In genomic region chr7:5509567-5510136, GRCh38 we compare ENCODE assay signal across 8 cellular contexts. TPM values are rescaled to one million over a fixed set of nuclear protein-coding genes. Genes with fewer than 3 reads are reported as not detected.
DNase-seq lines count a peak whose midpoint lies in the region; FAIRE-seq and TF ChIP-seq lines count a peak whose summit lies in the region.
"Not testable (repeated sequence)": the region's sequence is repeated elsewhere in the genome, so short reads cannot be mapped to it uniquely, and the experiment has no call there.

No MANE protein-coding gene starts in this region.

- not testable (repeated sequence) for H2AFZ ChIP-seq in H9 (ENCODE audit: low read length)

- TF ChIP-seq CTCF in Calu3 (IDR thresholded peaks at IDR 0.05; ENCODE audit: unreplicated experiment); H9 (conservative IDR thresholded peaks at IDR 0.05): not testable (repeated sequence)

- POLR2A ChIA-PET in activated CD4-positive, alpha-beta memory T cell treated with anti-CD3 and anti-CD28 coated beads, Interleukin-2, amount 10 ng/mL, durations not matched to agents 7 days and 5 days (lab: Charles Lee): interaction anchor here (1.3 kb wide), 1 partner anchor 13 kb away, joined by 4 read pairs; no protein-coding TSS in a partner anchor

- peak; percentile 68 for FAIRE-seq in RCC 7860 (lab: Jason Lieb, UNC)

- H3K18ac ChIP-seq in H9 (ENCODE audit: insufficient read length, low read depth, low read length): not testable (repeated sequence)

- H3K23me2 ChIP-seq in H9 (ENCODE audit: insufficient read length, low read depth, low read length, poor library complexity, severe bottlenecking): peaks cover 10% of the 10 kb centered on the region

- not testable (repeated sequence) for H3K4me2 ChIP-seq in H9 (ENCODE audit: insufficient read depth, insufficient read length, low read length)
- peak overlapping the region; percentile 54 for H3K4me2 ChIP-seq in skeletal muscle satellite cell (ENCODE audit: low read length)

- H4K91ac ChIP-seq in H9 (ENCODE audit: insufficient read length, low read depth, low read length): not testable (repeated sequence)

- not testable (repeated sequence) for H3K4ac ChIP-seq in H9 (ENCODE audit: low read depth, low read length)

- H2BK15ac ChIP-seq in H9 (ENCODE audit: low read depth, low read length): not testable (repeated sequence)

- not testable (repeated sequence) for H3K27me3 Mint-ChIP-seq in Calu3 (ENCODE audit: unreplicated experiment); H9 (ENCODE audit: low read depth); activated CD4-positive, alpha-beta memory T cell treated with anti-CD3 and anti-CD28 coated beads, Interleukin-2, amount 10 ng/mL, durations not matched to agents 7 days and 5 days; dendritic cell treated with granulocyte-macrophage colony-stimulating factor and Interleukin-4, amounts not matched to agents 40 ng/mL and 50 ng/mL, for 4 days

- not testable (repeated sequence) for H2BK12ac ChIP-seq in H9 (ENCODE audit: insufficient read length, low read depth, low read length)

- not testable (repeated sequence) for H3K56ac ChIP-seq in H9 (ENCODE audit: insufficient read length, low read depth, low read length)

- H3K79me1 ChIP-seq in H9 (ENCODE audit: insufficient read depth, low read depth, low read length, poor library complexity, severe bottlenecking): not testable (repeated sequence)

- H3T11ph ChIP-seq in H9 (ENCODE audit: low read length): not testable (repeated sequence)

- intact Hi-C loops in Calu3 (cut with micrococcal nuclease; ENCODE audit: unreplicated experiment); dendritic cell treated with granulocyte-macrophage colony-stimulating factor and Interleukin-4, amounts not matched to agents 40 ng/mL and 50 ng/mL, for 4 days (cut with micrococcal nuclease): not testable (repeated sequence)

- H3K27ac Mint-ChIP-seq in Calu3 (ENCODE audit: unreplicated experiment): peak overlapping the region; percentile 22
- peak overlapping the region in 2 of 3 experiments; percentile 39 to 72; a peak in 2 of 7 replicates for H3K27ac Mint-ChIP-seq in H9
- H3K27ac Mint-ChIP-seq in activated CD4-positive, alpha-beta memory T cell treated with anti-CD3 and anti-CD28 coated beads, Interleukin-2, amount 10 ng/mL, durations not matched to agents 7 days and 5 days: peak overlapping the region; percentile 26
- H3K27ac Mint-ChIP-seq in dendritic cell treated with granulocyte-macrophage colony-stimulating factor and Interleukin-4, amounts not matched to agents 40 ng/mL and 50 ng/mL, for 4 days: peak overlapping the region; percentile 45

- not testable (repeated sequence) for H2AK5ac ChIP-seq in H9 (ENCODE audit: insufficient read length, low read length)

- not testable (repeated sequence) for H4K8ac ChIP-seq in H9 (replicated peaks; ENCODE audit: insufficient read length, low read depth, low read length)

- peak overlapping the region; percentile 8 for H3K4me3 Mint-ChIP-seq in Calu3 (ENCODE audit: low read depth, unreplicated experiment)
- H3K4me3 Mint-ChIP-seq in H9: 0 out of 5 replicates have a peak overlapping the region, but pooled peaks of 1 of the 2 experiments have one; percentile 8
- not testable (repeated sequence) for H3K4me3 Mint-ChIP-seq in activated CD4-positive, alpha-beta memory T cell treated with anti-CD3 and anti-CD28 coated beads, Interleukin-2, amount 10 ng/mL, durations not matched to agents 7 days and 5 days; dendritic cell treated with granulocyte-macrophage colony-stimulating factor and Interleukin-4, amounts not matched to agents 40 ng/mL and 50 ng/mL, for 4 days

- not testable (repeated sequence) for H3K4me3 ChIP-seq in HUES6 (ENCODE audit: low read depth, low read length); skeletal muscle satellite cell (ENCODE audit: low read length)

- not testable (repeated sequence) for H4K5ac ChIP-seq in H9 (ENCODE audit: insufficient read length, low read depth, low read length)

- H3K9ac ChIP-seq in H9 (ENCODE audit: extremely low read depth, insufficient read length, low read length); skeletal muscle satellite cell (ENCODE audit: low read depth, low read length): not testable (repeated sequence)
- H3K9ac ChIP-seq in HUES6 (ENCODE audit: low read length): peak overlapping the region; percentile 26

- BruUV-seq in Calu3 (replicated peaks; lab: Mats Ljungman, UMichigan): not testable (repeated sequence)

- not testable (repeated sequence) for H2BK5ac ChIP-seq in H9 (ENCODE audit: insufficient read length, low read length)

- not testable (repeated sequence) for H4K20me1 ChIP-seq in H9 (ENCODE audit: control insufficient read depth, insufficient read depth, insufficient read length)

- H3K36me3 Mint-ChIP-seq in Calu3 (ENCODE audit: insufficient read depth, unreplicated experiment) (peaks cover 74% of the 10 kb centered on the region), H9 (ENCODE audit: insufficient read depth in 1 of 3, low read depth in 3 of 3) (peaks cover 11 to 15% (median 14%) of the 10 kb centered on the region in 3 experiments)
- H3K36me3 Mint-ChIP-seq in activated CD4-positive, alpha-beta memory T cell treated with anti-CD3 and anti-CD28 coated beads, Interleukin-2, amount 10 ng/mL, durations not matched to agents 7 days and 5 days (ENCODE audit: low read depth): peaks cover 17% of the 10 kb centered on the region
- H3K36me3 Mint-ChIP-seq in dendritic cell treated with granulocyte-macrophage colony-stimulating factor and Interleukin-4, amounts not matched to agents 40 ng/mL and 50 ng/mL, for 4 days (ENCODE audit: low read depth): peaks cover 29% of the 10 kb centered on the region

- not testable (repeated sequence) for H3K23ac ChIP-seq in H9 (ENCODE audit: insufficient read length, low read depth, low read length)

- H3K79me2 ChIP-seq in H9 (ENCODE audit: insufficient read depth, low read length): peaks cover 15% of the 10 kb centered on the region; the same call in 1 of the 2 replicates

- H3K36me3 ChIP-seq in HUES6 (ENCODE audit: control insufficient read depth, insufficient read depth, low read length): peaks cover 16% of the 10 kb centered on the region
- not testable (repeated sequence) for H3K36me3 ChIP-seq in skeletal muscle satellite cell (ENCODE audit: insufficient read depth, low read length)

- CTCF ChIA-PET in Calu3 (lab: Charles Lee): interaction anchor here (0.6 to 1.1 kb wide), 2 partner anchors 15 to 255 kb away, joined by 3 read pairs; no protein-coding TSS in a partner anchor
- CTCF ChIA-PET in activated CD4-positive, alpha-beta memory T cell treated with anti-CD3 and anti-CD28 coated beads, Interleukin-2, amount 10 ng/mL, durations not matched to agents 7 days and 5 days (lab: Charles Lee): interaction anchor here (0.6 to 0.7 kb wide), 3 partner anchors 15 to 120 kb away, joined by 3 read pairs; no protein-coding TSS in a partner anchor

- not testable (repeated sequence) for H3K4me1 ChIP-seq in H9 (ENCODE audit: insufficient read depth, low read length); HUES6 (ENCODE audit: control insufficient read depth, insufficient read depth, low read length)
- peaks cover 25% of the 10 kb centered on the region for H3K4me1 ChIP-seq in skeletal muscle satellite cell (ENCODE audit: control insufficient read depth, insufficient read depth, low read length)

- H3K9me3 ChIP-seq in H9 (ENCODE audit: control insufficient read depth, low read depth, low read length); HUES6 (ENCODE audit: control insufficient read depth, insufficient read depth, low read depth, low read length); skeletal muscle satellite cell (replicated peaks; ENCODE audit: low read length): not testable (repeated sequence)

- DNase-seq in Calu3 (peak; percentile 65), H9 (peak; percentile 62), RCC 7860 (ENCODE audit: low spot score) (peak; percentile 84), islet precursor cell (peak; percentile 81)
- not testable (repeated sequence) for DNase-seq in activated CD4-positive, alpha-beta memory T cell treated with anti-CD3 and anti-CD28 coated beads, Interleukin-2, amount 10 ng/mL, durations not matched to agents 7 days and 5 days

- H3K4me1 Mint-ChIP-seq in Calu3 (ENCODE audit: low read depth, unreplicated experiment) (peaks cover 20% of the 10 kb centered on the region), H9 (peaks cover 8 to 15% of the 10 kb centered on the region in 2 experiments)
- H3K4me1 Mint-ChIP-seq in activated CD4-positive, alpha-beta memory T cell treated with anti-CD3 and anti-CD28 coated beads, Interleukin-2, amount 10 ng/mL, durations not matched to agents 7 days and 5 days: peaks cover 22% of the 10 kb centered on the region
- peaks cover 53% of the 10 kb centered on the region for H3K4me1 Mint-ChIP-seq in dendritic cell treated with granulocyte-macrophage colony-stimulating factor and Interleukin-4, amounts not matched to agents 40 ng/mL and 50 ng/mL, for 4 days (ENCODE audit: low read depth)

- not testable (repeated sequence) for H2BK20ac ChIP-seq in H9 (ENCODE audit: low read depth, low read length, poor library complexity, severe bottlenecking)

- no CpG with 5 or more reads among the region's 14 CpGs for WGBS in H9 (ENCODE audit: extremely low coverage, insufficient read length, low lambda C conversion rate)

- not testable (repeated sequence) for H3K27ac ChIP-seq in H9 (ENCODE audit: insufficient read length, low read depth, low read length)
- H3K27ac ChIP-seq in HUES6 (ENCODE audit: low read depth, low read length): peak overlapping the region; percentile 70; the same call in 1 of the 2 replicates

- H3K14ac ChIP-seq in H9 (ENCODE audit: insufficient read depth, low read length): not testable (repeated sequence)

- H2BK120ac ChIP-seq in H9 (ENCODE audit: low read depth, low read length, poor library complexity, severe bottlenecking): not testable (repeated sequence)

- not testable (repeated sequence) for H3K9me3 Mint-ChIP-seq in Calu3 (ENCODE audit: low read depth, unreplicated experiment); H9; activated CD4-positive, alpha-beta memory T cell treated with anti-CD3 and anti-CD28 coated beads, Interleukin-2, amount 10 ng/mL, durations not matched to agents 7 days and 5 days; dendritic cell treated with granulocyte-macrophage colony-stimulating factor and Interleukin-4, amounts not matched to agents 40 ng/mL and 50 ng/mL, for 4 days

- H3K27me3 ChIP-seq in H9 (ENCODE audit: insufficient read depth, low read length); HUES6 (ENCODE audit: control insufficient read depth, insufficient read depth, low read length); skeletal muscle satellite cell (ENCODE audit: control insufficient read depth, insufficient read depth, low read length): not testable (repeated sequence)

RNA-seq across cellular contexts. Expression of gene FBXL18, which starts 4.0 kb away (rescaled TPM):
- total RNA-seq in Calu3 (2022) (40.0 and 45.8 TPM in 2 replicates), H9 (2021) (22.2 and 22.6 TPM in 2 replicates)
- 10 to 100 TPM in 1 of 2 experiments, 1 to 10 TPM in 1; 9.4 to 10.1 TPM for total RNA-seq in activated CD4-positive, alpha-beta memory T cell treated with anti-CD3 and anti-CD28 coated beads, Interleukin-2, amount 10 ng/mL, durations not matched to agents 7 days and 5 days
- 9.8 and 10.1 TPM in 2 replicates for total RNA-seq in skeletal muscle satellite cell (2012; rRNA removed)

RNA-seq across cellular contexts. Expression of gene ACTB, which starts 20.7 kb away (rescaled TPM):
- total RNA-seq in Calu3 (2022) (5,869 and 6,282 TPM in 2 replicates), H9 (2021) (5,597 and 5,803 TPM in 2 replicates)
- over 10,000 TPM; 11,429 to 11,435 TPM for total RNA-seq in activated CD4-positive, alpha-beta memory T cell treated with anti-CD3 and anti-CD28 coated beads, Interleukin-2, amount 10 ng/mL, durations not matched to agents 7 days and 5 days
- 4,092 and 6,835 TPM in 2 replicates for total RNA-seq in skeletal muscle satellite cell (2012; rRNA removed)
